In genomic region chr2:71559080-71559827, GRCh38 we compare ENCODE assay signal across 1 cellular context.
TF ChIP-seq lines count a peak whose summit lies in the region.

No MANE protein-coding gene starts in this region.

TF ChIP-seq in HepG2, 621 proteins besides CTCF, POLR2A, EP300 and RAD21 (continued from another document and continues in another):
- TF ChIP-seq, protein P1, sequence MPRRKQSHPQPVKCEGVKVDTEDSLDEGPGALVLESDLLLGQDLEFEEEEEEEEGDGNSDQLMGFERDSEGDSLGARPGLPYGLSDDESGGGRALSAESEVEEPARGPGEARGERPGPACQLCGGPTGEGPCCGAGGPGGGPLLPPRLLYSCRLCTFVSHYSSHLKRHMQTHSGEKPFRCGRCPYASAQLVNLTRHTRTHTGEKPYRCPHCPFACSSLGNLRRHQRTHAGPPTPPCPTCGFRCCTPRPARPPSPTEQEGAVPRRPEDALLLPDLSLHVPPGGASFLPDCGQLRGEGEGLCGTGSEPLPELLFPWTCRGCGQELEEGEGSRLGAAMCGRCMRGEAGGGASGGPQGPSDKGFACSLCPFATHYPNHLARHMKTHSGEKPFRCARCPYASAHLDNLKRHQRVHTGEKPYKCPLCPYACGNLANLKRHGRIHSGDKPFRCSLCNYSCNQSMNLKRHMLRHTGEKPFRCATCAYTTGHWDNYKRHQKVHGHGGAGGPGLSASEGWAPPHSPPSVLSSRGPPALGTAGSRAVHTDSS (CRISPR knock-in tag; conservative IDR thresholded peaks at IDR 0.05), result no peak
- TF ChIP-seq, protein P2, sequence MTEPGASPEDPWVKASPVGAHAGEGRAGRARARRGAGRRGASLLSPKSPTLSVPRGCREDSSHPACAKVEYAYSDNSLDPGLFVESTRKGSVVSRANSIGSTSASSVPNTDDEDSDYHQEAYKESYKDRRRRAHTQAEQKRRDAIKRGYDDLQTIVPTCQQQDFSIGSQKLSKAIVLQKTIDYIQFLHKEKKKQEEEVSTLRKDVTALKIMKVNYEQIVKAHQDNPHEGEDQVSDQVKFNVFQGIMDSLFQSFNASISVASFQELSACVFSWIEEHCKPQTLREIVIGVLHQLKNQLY (CRISPR knock-in tag; IDR thresholded peaks at IDR 0.05), result peak; percentile 35; the same call in 1 of the 2 replicates
- TF ChIP-seq NKX3-1 (CRISPR knock-in tag; IDR thresholded peaks at IDR 0.05) (no peak), CBX5 (CRISPR knock-in tag; IDR thresholded peaks at IDR 0.05; ENCODE audit: borderline replicate concordance) (peak; percentile 66; the same call in 1 of the 2 replicates), NR2C2 (CRISPR knock-in tag; IDR thresholded peaks at IDR 0.05; ENCODE audit: borderline replicate concordance) (peak; percentile 61; the same call in 1 of the 2 replicates), MXI1 (IDR thresholded peaks at IDR 0.05; ENCODE audit: borderline replicate concordance, low read depth, low read length) (peak; percentile 64; the same call in 1 of the 3 replicates), ELF3 (CRISPR knock-in tag; IDR thresholded peaks at IDR 0.05) (peak; percentile 82), LCORL (IDR thresholded peaks at IDR 0.05) (no peak), LCORL (CRISPR knock-in tag; IDR thresholded peaks at IDR 0.05) (peak; percentile 79), NCOA1 (CRISPR knock-in tag; IDR thresholded peaks at IDR 0.05) (no peak), ZNF549 (CRISPR knock-in tag; IDR thresholded peaks at IDR 0.05) (no peak), TEF (CRISPR knock-in tag; IDR thresholded peaks at IDR 0.05) (no peak), MTF2 (CRISPR knock-in tag; IDR thresholded peaks at IDR 0.05; ENCODE audit: borderline replicate concordance) (no peak), GATAD2A (CRISPR knock-in tag; IDR thresholded peaks at IDR 0.05) (peak; percentile 81), ZFYVE20 (CRISPR knock-in tag; IDR thresholded peaks at IDR 0.05; ENCODE audit: borderline replicate concordance, low read depth) (no peak), NR2F2 (IDR thresholded peaks at IDR 0.05; ENCODE audit: borderline replicate concordance, low read depth) (no peak), FOXP1 (IDR thresholded peaks at IDR 0.05) (no peak), FOXP1 (CRISPR knock-in tag; IDR thresholded peaks at IDR 0.05) (no peak), ZNF318 (CRISPR knock-in tag; IDR thresholded peaks at IDR 0.05) (no peak), MED1 (CRISPR knock-in tag; IDR thresholded peaks at IDR 0.05) (peak; percentile 60; the same call in 1 of the 2 replicates), HDAC6 (IDR thresholded peaks at IDR 0.05; ENCODE audit: low read depth, low read length) (no peak), MLLT10 (CRISPR knock-in tag; IDR thresholded peaks at IDR 0.05) (no peak), THAP11 (CRISPR knock-in tag; IDR thresholded peaks at IDR 0.05) (peak; percentile 46; the same call in 1 of the 2 replicates), ZKSCAN1 (IDR thresholded peaks at IDR 0.05; ENCODE audit: low read length) (no peak), ZNF160 (CRISPR knock-in tag; IDR thresholded peaks at IDR 0.05) (no peak), ZNF343 (CRISPR knock-in tag; IDR thresholded peaks at IDR 0.05) (no peak), ZNF761 (CRISPR knock-in tag; conservative IDR thresholded peaks at IDR 0.05) (no peak), HHEX (CRISPR knock-in tag; IDR thresholded peaks at IDR 0.05) (no peak), FOXJ3 (CRISPR knock-in tag; IDR thresholded peaks at IDR 0.05; ENCODE audit: borderline replicate concordance) (no peak), ATF1 (CRISPR knock-in tag; IDR thresholded peaks at IDR 0.05) (no peak), BCL6 (CRISPR knock-in tag; IDR thresholded peaks at IDR 0.05) (peak; percentile 34; the same call in 1 of the 2 replicates), RARA (CRISPR knock-in tag; IDR thresholded peaks at IDR 0.05) (peak; percentile 42; the same call in 1 of the 2 replicates), SOX5 (CRISPR knock-in tag; IDR thresholded peaks at IDR 0.05; ENCODE audit: borderline replicate concordance) (peak; percentile 41; the same call in 1 of the 2 replicates), CEBPG (CRISPR knock-in tag; IDR thresholded peaks at IDR 0.05) (peak; percentile 58)
- TF ChIP-seq, protein P3, sequence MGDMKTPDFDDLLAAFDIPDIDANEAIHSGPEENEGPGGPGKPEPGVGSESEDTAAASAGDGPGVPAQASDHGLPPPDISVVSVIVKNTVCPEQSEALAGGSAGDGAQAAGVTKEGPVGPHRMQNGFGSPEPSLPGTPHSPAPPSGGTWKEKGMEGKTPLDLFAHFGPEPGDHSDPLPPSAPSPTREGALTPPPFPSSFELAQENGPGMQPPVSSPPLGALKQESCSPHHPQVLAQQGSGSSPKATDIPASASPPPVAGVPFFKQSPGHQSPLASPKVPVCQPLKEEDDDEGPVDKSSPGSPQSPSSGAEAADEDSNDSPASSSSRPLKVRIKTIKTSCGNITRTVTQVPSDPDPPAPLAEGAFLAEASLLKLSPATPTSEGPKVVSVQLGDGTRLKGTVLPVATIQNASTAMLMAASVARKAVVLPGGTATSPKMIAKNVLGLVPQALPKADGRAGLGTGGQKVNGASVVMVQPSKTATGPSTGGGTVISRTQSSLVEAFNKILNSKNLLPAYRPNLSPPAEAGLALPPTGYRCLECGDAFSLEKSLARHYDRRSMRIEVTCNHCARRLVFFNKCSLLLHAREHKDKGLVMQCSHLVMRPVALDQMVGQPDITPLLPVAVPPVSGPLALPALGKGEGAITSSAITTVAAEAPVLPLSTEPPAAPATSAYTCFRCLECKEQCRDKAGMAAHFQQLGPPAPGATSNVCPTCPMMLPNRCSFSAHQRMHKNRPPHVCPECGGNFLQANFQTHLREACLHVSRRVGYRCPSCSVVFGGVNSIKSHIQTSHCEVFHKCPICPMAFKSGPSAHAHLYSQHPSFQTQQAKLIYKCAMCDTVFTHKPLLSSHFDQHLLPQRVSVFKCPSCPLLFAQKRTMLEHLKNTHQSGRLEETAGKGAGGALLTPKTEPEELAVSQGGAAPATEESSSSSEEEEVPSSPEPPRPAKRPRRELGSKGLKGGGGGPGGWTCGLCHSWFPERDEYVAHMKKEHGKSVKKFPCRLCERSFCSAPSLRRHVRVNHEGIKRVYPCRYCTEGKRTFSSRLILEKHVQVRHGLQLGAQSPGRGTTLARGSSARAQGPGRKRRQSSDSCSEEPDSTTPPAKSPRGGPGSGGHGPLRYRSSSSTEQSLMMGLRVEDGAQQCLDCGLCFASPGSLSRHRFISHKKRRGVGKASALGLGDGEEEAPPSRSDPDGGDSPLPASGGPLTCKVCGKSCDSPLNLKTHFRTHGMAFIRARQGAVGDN (CRISPR knock-in tag; IDR thresholded peaks at IDR 0.05), result peak; percentile 52; the same call in 1 of the 2 replicates
- TF ChIP-seq, protein P4, sequence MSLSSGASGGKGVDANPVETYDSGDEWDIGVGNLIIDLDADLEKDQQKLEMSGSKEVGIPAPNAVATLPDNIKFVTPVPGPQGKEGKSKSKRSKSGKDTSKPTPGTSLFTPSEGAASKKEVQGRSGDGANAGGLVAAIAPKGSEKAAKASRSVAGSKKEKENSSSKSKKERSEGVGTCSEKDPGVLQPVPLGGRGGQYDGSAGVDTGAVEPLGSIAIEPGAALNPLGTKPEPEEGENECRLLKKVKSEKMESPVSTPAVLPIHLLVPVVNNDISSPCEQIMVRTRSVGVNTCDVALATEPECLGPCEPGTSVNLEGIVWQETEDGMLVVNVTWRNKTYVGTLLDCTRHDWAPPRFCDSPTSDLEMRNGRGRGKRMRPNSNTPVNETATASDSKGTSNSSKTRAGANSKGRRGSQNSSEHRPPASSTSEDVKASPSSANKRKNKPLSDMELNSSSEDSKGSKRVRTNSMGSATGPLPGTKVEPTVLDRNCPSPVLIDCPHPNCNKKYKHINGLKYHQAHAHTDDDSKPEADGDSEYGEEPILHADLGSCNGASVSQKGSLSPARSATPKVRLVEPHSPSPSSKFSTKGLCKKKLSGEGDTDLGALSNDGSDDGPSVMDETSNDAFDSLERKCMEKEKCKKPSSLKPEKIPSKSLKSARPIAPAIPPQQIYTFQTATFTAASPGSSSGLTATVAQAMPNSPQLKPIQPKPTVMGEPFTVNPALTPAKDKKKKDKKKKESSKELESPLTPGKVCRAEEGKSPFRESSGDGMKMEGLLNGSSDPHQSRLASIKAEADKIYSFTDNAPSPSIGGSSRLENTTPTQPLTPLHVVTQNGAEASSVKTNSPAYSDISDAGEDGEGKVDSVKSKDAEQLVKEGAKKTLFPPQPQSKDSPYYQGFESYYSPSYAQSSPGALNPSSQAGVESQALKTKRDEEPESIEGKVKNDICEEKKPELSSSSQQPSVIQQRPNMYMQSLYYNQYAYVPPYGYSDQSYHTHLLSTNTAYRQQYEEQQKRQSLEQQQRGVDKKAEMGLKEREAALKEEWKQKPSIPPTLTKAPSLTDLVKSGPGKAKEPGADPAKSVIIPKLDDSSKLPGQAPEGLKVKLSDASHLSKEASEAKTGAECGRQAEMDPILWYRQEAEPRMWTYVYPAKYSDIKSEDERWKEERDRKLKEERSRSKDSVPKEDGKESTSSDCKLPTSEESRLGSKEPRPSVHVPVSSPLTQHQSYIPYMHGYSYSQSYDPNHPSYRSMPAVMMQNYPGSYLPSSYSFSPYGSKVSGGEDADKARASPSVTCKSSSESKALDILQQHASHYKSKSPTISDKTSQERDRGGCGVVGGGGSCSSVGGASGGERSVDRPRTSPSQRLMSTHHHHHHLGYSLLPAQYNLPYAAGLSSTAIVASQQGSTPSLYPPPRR (CRISPR knock-in tag; IDR thresholded peaks at IDR 0.05; ENCODE audit: borderline replicate concordance), result no peak
- TF ChIP-seq, protein P5, sequence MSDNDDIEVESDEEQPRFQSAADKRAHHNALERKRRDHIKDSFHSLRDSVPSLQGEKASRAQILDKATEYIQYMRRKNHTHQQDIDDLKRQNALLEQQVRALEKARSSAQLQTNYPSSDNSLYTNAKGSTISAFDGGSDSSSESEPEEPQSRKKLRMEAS (IDR thresholded peaks at IDR 0.05), result peak; percentile 76
- TF ChIP-seq, protein P6, sequence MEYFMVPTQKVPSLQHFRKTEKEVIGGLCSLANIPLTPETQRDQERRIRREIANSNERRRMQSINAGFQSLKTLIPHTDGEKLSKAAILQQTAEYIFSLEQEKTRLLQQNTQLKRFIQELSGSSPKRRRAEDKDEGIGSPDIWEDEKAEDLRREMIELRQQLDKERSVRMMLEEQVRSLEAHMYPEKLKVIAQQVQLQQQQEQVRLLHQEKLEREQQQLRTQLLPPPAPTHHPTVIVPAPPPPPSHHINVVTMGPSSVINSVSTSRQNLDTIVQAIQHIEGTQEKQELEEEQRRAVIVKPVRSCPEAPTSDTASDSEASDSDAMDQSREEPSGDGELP (IDR thresholded peaks at IDR 0.05; ENCODE audit: borderline replicate concordance, low read depth), result peak; percentile 46; the same call in 1 of the 2 replicates
